In genomic region chr14:69941768-69942742, GRCh38 we compare ENCODE assay signal across 17 cellular contexts.
"Had no signal": no experiment of that assay in that cellular context is flagged by ENCODE, and none has a peak within 500 bp of the region (broad histone marks: within the 10 kb centered on the region; RNA-seq: fewer than 3 reads in every experiment).

No MANE protein-coding gene starts in this region.

- ATAC-seq: activated naive CD8-positive, alpha-beta T cell treated with anti-CD3 and anti-CD28 coated beads, Interleukin-2, amount 50 U/mL, for 24 hours; activated T-helper 17 cell treated with anti-CD3 and anti-CD28 coated beads, Interleukin-2, amount 50 U/mL, for 72 hours had no signal

- H3K27me3 ChIP-seq: ovary, transverse colon had no signal

- H3K4me3 Mint-ChIP-seq: activated naive CD4-positive, alpha-beta T cell treated with anti-CD3 and anti-CD28 coated beads for 36 hours; activated naive CD8-positive, alpha-beta T cell treated with anti-CD3 and anti-CD28 coated beads, Interleukin-2, amount 50 U/mL, for 24 hours; activated T-helper 17 cell treated with anti-CD3 and anti-CD28 coated beads, Interleukin-2, amount 50 U/mL, for 72 hours; mesothelial cell of epicardium had no signal

- H3K27ac ChIP-seq: epithelial cell of prostate, ovary, transverse colon had no signal

- H3K9me3 ChIP-seq: ovary had no signal

- H3K36me3 Mint-ChIP-seq: mesothelial cell of epicardium had no signal

- DNase-seq: activated CD4-positive, alpha-beta T cell treated with anti-CD3 and anti-CD28 coated beads for 1 hour; activated CD4-positive, alpha-beta T cell treated with anti-CD3 and anti-CD28 coated beads, Interleukin-2, amount 50 U/mL, for 4 hours; activated naive CD4-positive, alpha-beta T cell treated with anti-CD3 and anti-CD28 coated beads for 36 hours; activated naive CD8-positive, alpha-beta T cell treated with anti-CD3 and anti-CD28 coated beads, Interleukin-2, amount 50 U/mL, for 24 hours; activated T-cell treated with anti-CD3 and anti-CD28 coated beads for 4 hours; aorta; foreskin melanocyte; ovary; stimulated activated CD4-positive, alpha-beta T cell treated with anti-CD3 and anti-CD28 coated beads, Interleukin-4, amount 100 ng/mL, for 1 hour; stimulated activated naive CD4-positive, alpha-beta T cell; substantia nigra; T-helper 1 cell; transverse colon had no signal

- H3K27ac Mint-ChIP-seq: activated naive CD4-positive, alpha-beta T cell treated with anti-CD3 and anti-CD28 coated beads for 36 hours; activated naive CD8-positive, alpha-beta T cell treated with anti-CD3 and anti-CD28 coated beads, Interleukin-2, amount 50 U/mL, for 24 hours; activated T-helper 17 cell treated with anti-CD3 and anti-CD28 coated beads, Interleukin-2, amount 50 U/mL, for 72 hours; mesothelial cell of epicardium had no signal

- H3K4me3 ChIP-seq: lung, ovary, transverse colon had no signal

- H3K36me3 ChIP-seq: ovary, transverse colon had no signal

- H3K4me1 Mint-ChIP-seq: activated naive CD8-positive, alpha-beta T cell treated with anti-CD3 and anti-CD28 coated beads, Interleukin-2, amount 50 U/mL, for 24 hours; activated T-helper 17 cell treated with anti-CD3 and anti-CD28 coated beads, Interleukin-2, amount 50 U/mL, for 72 hours had no signal
